19 cellular contexts compared by ENCODE assay signal in the genomic region with DNA sequence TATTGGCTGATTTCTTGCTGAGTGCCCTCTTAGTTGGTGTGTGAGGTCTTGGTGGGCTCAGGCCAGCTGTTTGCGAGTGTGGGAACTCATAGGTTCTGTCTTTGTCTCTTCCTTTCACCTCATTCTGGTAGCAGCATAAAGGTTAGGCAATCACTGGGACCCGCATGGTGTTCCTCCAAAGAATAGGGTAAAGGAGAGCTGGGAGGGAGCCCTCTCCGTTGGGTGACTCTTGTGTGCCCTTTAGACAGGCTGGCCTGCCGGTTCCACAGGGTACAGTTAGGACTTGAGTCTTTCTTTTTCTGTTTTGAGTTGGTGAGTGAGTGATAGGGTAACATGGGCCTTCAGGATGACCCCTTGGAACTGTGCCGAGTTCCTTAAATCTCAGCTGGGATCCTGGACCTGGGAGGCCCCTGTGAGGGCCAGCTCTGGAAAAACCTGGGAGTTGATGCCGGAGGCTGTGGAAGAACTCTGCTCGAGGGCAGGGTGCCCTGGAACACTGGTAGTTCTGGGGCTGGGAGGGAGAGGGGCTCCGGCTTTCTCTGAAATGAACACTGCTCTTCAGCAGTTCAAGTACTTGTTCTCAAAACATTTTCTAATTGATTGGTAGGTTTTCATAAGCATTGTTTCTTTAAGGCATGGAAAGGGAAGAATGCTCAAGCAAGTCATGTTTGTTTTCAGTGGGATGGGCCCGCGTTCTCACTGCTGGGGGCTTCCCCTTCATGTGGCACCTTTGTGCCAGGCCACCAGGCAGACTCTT. TPM values are rescaled to one million over a fixed set of nuclear protein-coding genes. Genes with fewer than 3 reads are reported as not detected.
DNase-seq lines count a peak whose midpoint lies in the region; TF ChIP-seq lines count a peak whose summit lies in the region.
"Had no signal": no experiment of that assay in that cellular context is flagged by ENCODE, and none has a peak within 500 bp of the region (broad histone marks: within the 10 kb centered on the region; RNA-seq: fewer than 3 reads in every experiment).

No MANE protein-coding gene starts in this region.

- H3K9ac ChIP-seq in H9 (ENCODE audit: extremely low read depth, insufficient read length, low read length): no peak overlapping the region

- H4K91ac ChIP-seq in H9 (ENCODE audit: insufficient read length, low read depth, low read length): no peak overlapping the region

- H3K36me3 ChIP-seq in thyroid gland: peaks cover 17 to 21% of the 10 kb centered on the region in 2 donors
- H3K36me3 ChIP-seq: ovary had no signal

- H2BK12ac ChIP-seq in H9 (ENCODE audit: insufficient read length, low read depth, low read length): no peak overlapping the region

- no peak overlapping the region for H3K14ac ChIP-seq in H9 (ENCODE audit: insufficient read depth, low read length)

- H3K79me1 ChIP-seq in H9 (ENCODE audit: insufficient read depth, low read depth, low read length, poor library complexity, severe bottlenecking): peaks cover 11% of the 10 kb centered on the region

- no peak overlapping the region for H2AFZ ChIP-seq in H9 (ENCODE audit: low read length)
- H2AFZ ChIP-seq: hepatocyte had no signal

- H3K9me3 Mint-ChIP-seq in H9 (no peaks in the 10 kb centered on the region), brain (no peaks in the 10 kb centered on the region), mesothelial cell of epicardium (no peaks in the 10 kb centered on the region)
- H3K9me3 Mint-ChIP-seq: activated CD4-positive, alpha-beta T cell treated with anti-CD3 and anti-CD28 coated beads, Interleukin-2, amount 10 ng/mL, durations not matched to agents 24 days and 14 days; activated T-helper 2 cell treated with anti-CD3 and anti-CD28 coated beads, Interferon-gamma antibody, Interleukin-2, Interleukin-4, amounts not matched to agents 10 μg/mL and 5 μg/mL and 100 μg/mL, durations not matched to agents 14 hours and 24 hours and 36 hours; stimulated activated memory B cell treated with anti-CD40 and anti-IgM and Interleukin-4, amounts not matched to agents 10 μg/mL and 1 μg/mL and 100 μg/mL, for 72 hours had no signal

- H2BK20ac ChIP-seq in H9 (ENCODE audit: low read depth, low read length, poor library complexity, severe bottlenecking): no peak overlapping the region

- H4K5ac ChIP-seq in H9 (ENCODE audit: insufficient read length, low read depth, low read length): no peak overlapping the region

- H3K27me3 ChIP-seq in H9 (ENCODE audit: insufficient read depth, low read length) (no peaks in the 10 kb centered on the region), thyroid gland (no peaks in the 10 kb centered on the region)
- H3K27me3 ChIP-seq: hepatocyte, ovary, tibial artery had no signal

- H3K23ac ChIP-seq in H9 (ENCODE audit: insufficient read length, low read depth, low read length): no peak overlapping the region

- H2BK5ac ChIP-seq in H9 (ENCODE audit: insufficient read length, low read length): no peak overlapping the region

- peaks cover 7% of the 10 kb centered on the region; the same call in 1 of the 2 replicates for H3K79me2 ChIP-seq in H9 (ENCODE audit: insufficient read depth, low read length)

- H3K9me3 ChIP-seq in H9 (ENCODE audit: control insufficient read depth, low read depth, low read length) (no peaks in the 10 kb centered on the region), thyroid gland (no peaks in the 10 kb centered on the region)
- H3K9me3 ChIP-seq: lower lobe of right lung, ovary, tibial artery had no signal

- H3K27ac Mint-ChIP-seq in H9 (peak overlapping the region; percentile 44 to 75 (median 65); a peak in 4 of 7 replicates), brain (peak overlapping the region in 3 of 5 experiments; percentile 5 to 85 (median 16)), mesothelial cell of epicardium (peak overlapping the region; percentile 90)
- H3K27ac Mint-ChIP-seq: activated CD4-positive, alpha-beta T cell treated with anti-CD3 and anti-CD28 coated beads, Interleukin-2, amount 10 ng/mL, durations not matched to agents 24 days and 14 days; activated T-helper 2 cell treated with anti-CD3 and anti-CD28 coated beads, Interferon-gamma antibody, Interleukin-2, Interleukin-4, amounts not matched to agents 10 μg/mL and 5 μg/mL and 100 μg/mL, durations not matched to agents 14 hours and 24 hours and 36 hours; stimulated activated memory B cell treated with anti-CD40 and anti-IgM and Interleukin-4, amounts not matched to agents 10 μg/mL and 1 μg/mL and 100 μg/mL, for 72 hours had no signal

- no peak overlapping the region for H2BK15ac ChIP-seq in H9 (ENCODE audit: low read depth, low read length)

- WGBS in H9 (ENCODE audit: extremely low coverage, insufficient read length, low lambda C conversion rate): no CpG with 5 or more reads among the region's 10 CpGs
- WGBS in thyroid gland, 2 donors: 49 to 51% methylated on average over 10 of the region's 10 CpGs

- no peak overlapping the region for H3K27ac ChIP-seq in H9 (ENCODE audit: insufficient read length, low read depth, low read length)
- H3K27ac ChIP-seq in thyroid gland: peak overlapping the region; percentile 85 to 96 (median 95)
- H3K27ac ChIP-seq: lower lobe of right lung, ovary, tibial artery had no signal

- peaks cover 5% of the 10 kb centered on the region for H3K23me2 ChIP-seq in H9 (ENCODE audit: insufficient read length, low read depth, low read length, poor library complexity, severe bottlenecking)

- peaks cover 32 to 79% (median 72%) of the 10 kb centered on the region in 3 experiments for H3K36me3 Mint-ChIP-seq in H9 (ENCODE audit: insufficient read depth in 1 of 3, low read depth in 3 of 3)
- peaks cover 66% of the 10 kb centered on the region for H3K36me3 Mint-ChIP-seq in brain
- peaks cover 26% of the 10 kb centered on the region for H3K36me3 Mint-ChIP-seq in mesothelial cell of epicardium

- intact Hi-C loops in thyroid gland (cut with DNase I): no loop called here

- no peak overlapping the region for H3K4ac ChIP-seq in H9 (ENCODE audit: low read depth, low read length)

- H3K4me2 ChIP-seq in H9 (ENCODE audit: insufficient read depth, insufficient read length, low read length): no peak overlapping the region
- H3K4me2 ChIP-seq: hepatocyte had no signal

- H3K4me1 Mint-ChIP-seq in H9: peaks cover 12 to 23% of the 10 kb centered on the region in 2 experiments
- peaks cover 38% of the 10 kb centered on the region for H3K4me1 Mint-ChIP-seq in brain
- H3K4me1 Mint-ChIP-seq in mesothelial cell of epicardium: peaks cover 29% of the 10 kb centered on the region

- no peak overlapping the region for H3K56ac ChIP-seq in H9 (ENCODE audit: insufficient read length, low read depth, low read length)

- no peak overlapping the region for H3K4me3 ChIP-seq in thyroid gland (replicated peaks in 1 of 3)
- H3K4me3 ChIP-seq: hepatocyte, lower lobe of right lung, ovary, tibial artery had no signal

- no peak for TF ChIP-seq CTCF in H9 (conservative IDR thresholded peaks at IDR 0.05)
- TF ChIP-seq CTCF in brain (conservative IDR thresholded peaks at IDR 0.05): no peak
- no peak for TF ChIP-seq CTCF in mesothelial cell of epicardium (IDR thresholded peaks at IDR 0.05; ENCODE audit: unreplicated experiment)
- TF ChIP-seq CTCF in thyroid gland (IDR thresholded peaks at IDR 0.05): no peak

- H4K20me1 ChIP-seq in H9 (ENCODE audit: control insufficient read depth, insufficient read depth, insufficient read length): peaks cover 2% of the 10 kb centered on the region

- H3T11ph ChIP-seq in H9 (ENCODE audit: low read length): no peak overlapping the region

- H2BK120ac ChIP-seq in H9 (ENCODE audit: low read depth, low read length, poor library complexity, severe bottlenecking): no peak overlapping the region

- DNase-seq in H9 (no peak), mesothelial cell of epicardium (ENCODE audit: low spot score in 2 of 2, unreplicated experiment in 2 of 2) (no peak), thyroid gland (peak; percentile 59 to 74), occipital lobe (lab: John Stamatoyannopoulos, UW) (no peak), activated gamma-delta T cell treated with Interleukin-2 at 50 U/mL for 16 hours (no peak), T-helper 9 cell (no peak)
- DNase-seq: activated CD4-positive, alpha-beta T cell treated with anti-CD3 and anti-CD28 coated beads, Interleukin-2, amount 10 ng/mL, durations not matched to agents 24 days and 14 days; dermis blood vessel endothelial cell; EL; foreskin fibroblast; lower lobe of right lung; NCI-H1417; NCI-H524; ovary; tibial artery had no signal

- no peak overlapping the region for H3K4me3 Mint-ChIP-seq in H9
- H3K4me3 Mint-ChIP-seq in brain: peak overlapping the region in 3 of 5 experiments; percentile 23 to 52 (median 51)
- no peak overlapping the region for H3K4me3 Mint-ChIP-seq in mesothelial cell of epicardium
- H3K4me3 Mint-ChIP-seq: activated CD4-positive, alpha-beta T cell treated with anti-CD3 and anti-CD28 coated beads, Interleukin-2, amount 10 ng/mL, durations not matched to agents 24 days and 14 days; stimulated activated memory B cell treated with anti-CD40 and anti-IgM and Interleukin-4, amounts not matched to agents 10 μg/mL and 1 μg/mL and 100 μg/mL, for 72 hours had no signal

- peak in 1 of 2 donors; percentile 70 for TF ChIP-seq POLR2A in thyroid gland (IDR thresholded peaks at IDR 0.05)

- H3K18ac ChIP-seq in H9 (ENCODE audit: insufficient read length, low read depth, low read length): no peak overlapping the region

- H3K27me3 Mint-ChIP-seq in H9 (ENCODE audit: low read depth) (no peaks in the 10 kb centered on the region), brain (no peaks in the 10 kb centered on the region), mesothelial cell of epicardium (ENCODE audit: low read depth) (no peaks in the 10 kb centered on the region)
- H3K27me3 Mint-ChIP-seq: activated CD4-positive, alpha-beta T cell treated with anti-CD3 and anti-CD28 coated beads, Interleukin-2, amount 10 ng/mL, durations not matched to agents 24 days and 14 days; stimulated activated memory B cell treated with anti-CD40 and anti-IgM and Interleukin-4, amounts not matched to agents 10 μg/mL and 1 μg/mL and 100 μg/mL, for 72 hours had no signal

- no peak overlapping the region for H4K8ac ChIP-seq in H9 (replicated peaks; ENCODE audit: insufficient read length, low read depth, low read length)

- no peak overlapping the region for H2AK5ac ChIP-seq in H9 (ENCODE audit: insufficient read length, low read length)

- H3K4me1 ChIP-seq in H9 (ENCODE audit: insufficient read depth, low read length): no peaks in the 10 kb centered on the region
- peaks cover 40 to 45% of the 10 kb centered on the region in 2 donors for H3K4me1 ChIP-seq in thyroid gland

RNA-seq across cellular contexts. Expression of gene THAP3, which starts 2.1 kb away (rescaled TPM):
- total RNA-seq in H9 (2021) (14.0 and 15.3 TPM in 2 replicates), mesothelial cell of epicardium (19.8 to 22.9 TPM (median 20.0 TPM) in 3 replicates), thyroid gland (10 to 100 TPM; 21.2 to 35.3 (median 30.5) TPM), occipital lobe (23.7 TPM)
- 28.1 TPM for polyA plus RNA-seq in brain (ENCODE audit: insufficient read depth, low read depth, low replicate concordance)

RNA-seq across cellular contexts. Expression of gene PHF13, which starts 9.0 kb away (rescaled TPM):
- total RNA-seq in H9 (2021) (55.8 and 56.4 TPM in 2 replicates), mesothelial cell of epicardium (33.7 to 35.0 TPM (median 34.0 TPM) in 3 replicates), thyroid gland (10 to 100 TPM in 1 of 4 donors, 1 to 10 TPM in 3; 7.8 to 14.1 (median 9.5) TPM), occipital lobe (17.0 TPM)
- polyA plus RNA-seq in brain (ENCODE audit: insufficient read depth, low read depth, low replicate concordance): 31.7 TPM

RNA-seq across cellular contexts. Expression of gene KLHL21, which starts 19.9 kb away (rescaled TPM):
- total RNA-seq in H9 (2021) (31.9 and 32.7 TPM in 2 replicates), mesothelial cell of epicardium (22.0 to 25.1 TPM (median 23.4 TPM) in 3 replicates), thyroid gland (10 to 100 TPM; 34.9 to 68.4 (median 44.6) TPM), occipital lobe (8.7 TPM)
- polyA plus RNA-seq in brain (ENCODE audit: insufficient read depth, low read depth, low replicate concordance): 22.0 TPM

RNA-seq across cellular contexts. Expression of gene ZBTB48, which starts 42.8 kb away (rescaled TPM):
- total RNA-seq in H9 (2021) (30.3 and 33.2 TPM in 2 replicates), mesothelial cell of epicardium (33.6 to 41.5 TPM (median 33.8 TPM) in 3 replicates), thyroid gland (10 to 100 TPM; 22.7 to 33.8 (median 29.4) TPM), occipital lobe (15.1 TPM)
- polyA plus RNA-seq in brain (ENCODE audit: insufficient read depth, low read depth, low replicate concordance): 24.0 TPM

Comparison
In these comparisons a context has a peak if more than half of its experiments do, and no peak if none do; other contexts are left out.
1. DNase-seq: peak in thyroid gland (2 of 2); none in H9 (single experiment), mesothelial cell of epicardium (0 of 2), occipital lobe (single experiment), activated gamma-delta T cell treated with Interleukin-2 at 50 U/mL for 16 hours (single experiment) and T-helper 9 cell (single experiment).
2. H3K27ac Mint-ChIP-seq: peak in every context shown above with its lines; median percentile 90 in mesothelial cell of epicardium; 65 in H9; 16 in brain.
3. H3K4me3 Mint-ChIP-seq: peak in brain (3 of 5); none in H9 (0 of 2) and mesothelial cell of epicardium (single experiment).